ENCODE assay signal across 2 cellular contexts in genomic region chr14:106547735-106548550, GRCh38.
TF ChIP-seq lines count a peak whose summit lies in the region.

No MANE protein-coding gene starts in this region.

TF ChIP-seq in IMR-90, 13 proteins besides CTCF, POLR2A, EP300 and RAD21:
- peak; percentile 98 for TF ChIP-seq MAFK (IDR thresholded peaks at IDR 0.05; ENCODE audit: low read depth, low read length)
- no peak for TF ChIP-seq USF2 (IDR thresholded peaks at IDR 0.05; ENCODE audit: low read depth, low read length)
- TF ChIP-seq NFE2L2 (IDR thresholded peaks at IDR 0.05; ENCODE audit: low read depth, low read length): peak; percentile 53; the same call in 1 of the 2 replicates

TF ChIP-seq in H1, 55 proteins besides CTCF, POLR2A, EP300 and RAD21:
- TF ChIP-seq MAFK (IDR thresholded peaks at IDR 0.05; ENCODE audit: low read depth, low read length) (peak; percentile 57; the same call in 1 of the 2 replicates), ATF3 (IDR thresholded peaks at IDR 0.05; ENCODE audit: insufficient read depth, low read depth, low read length) (no peak)
